18 cellular contexts compared by ENCODE assay signal in the genomic region with DNA sequence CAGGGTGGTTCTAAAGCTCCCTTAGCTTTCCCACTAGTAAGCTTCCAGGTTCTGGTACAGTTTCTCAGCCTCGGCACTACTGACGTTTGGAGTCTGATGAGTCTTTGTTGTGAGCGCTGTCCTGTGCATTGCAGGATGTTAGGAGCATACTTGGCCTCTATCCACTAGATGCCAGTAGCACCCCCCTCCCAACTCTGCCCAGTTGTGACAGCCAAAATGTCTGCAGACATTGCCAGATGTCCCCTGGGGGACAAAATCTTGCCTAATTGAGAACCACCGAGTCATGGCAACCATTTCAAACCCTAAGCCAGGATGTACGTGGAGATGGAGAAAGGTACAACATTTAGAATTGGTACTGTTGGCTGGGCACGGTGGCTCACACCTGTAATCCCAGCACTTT.
A peak's percentile ranks its signal among the peaks of the same experiment; 100 is the strongest.
DNase-seq lines count a peak whose midpoint lies in the region; ATAC-seq lines count a peak whose summit lies in the region.
"Had no signal": no experiment of that assay in that cellular context is flagged by ENCODE, and none has a peak within 500 bp of the region (broad histone marks: within the 10 kb centered on the region; RNA-seq: fewer than 3 reads in every experiment).

No MANE protein-coding gene starts in this region.

- peak overlapping the region; percentile 54 for H3K27ac Mint-ChIP-seq in activated CD8-positive, alpha-beta memory T cell treated with anti-CD3 and anti-CD28 coated beads, Interleukin-2, amount 10 ng/mL, durations not matched to agents 7 days and 5 days
- H3K27ac Mint-ChIP-seq: activated naive CD8-positive, alpha-beta T cell treated with anti-CD3 and anti-CD28 coated beads, Interleukin-2, amount 10 ng/mL, durations not matched to agents 7 days and 5 days had no signal

- H3K36me3 Mint-ChIP-seq in activated CD8-positive, alpha-beta memory T cell treated with anti-CD3 and anti-CD28 coated beads, Interleukin-2, amount 10 ng/mL, durations not matched to agents 7 days and 5 days, result peaks cover 36% of the 10 kb centered on the region

- no peaks in the 10 kb centered on the region for H3K9me3 Mint-ChIP-seq in activated CD8-positive, alpha-beta memory T cell treated with anti-CD3 and anti-CD28 coated beads, Interleukin-2, amount 10 ng/mL, durations not matched to agents 7 days and 5 days (ENCODE audit: low read depth)
- H3K9me3 Mint-ChIP-seq: activated naive CD8-positive, alpha-beta T cell treated with anti-CD3 and anti-CD28 coated beads, Interleukin-2, amount 10 ng/mL, durations not matched to agents 7 days and 5 days; H9 had no signal

- no peak for ATAC-seq in activated CD8-positive, alpha-beta memory T cell treated with anti-CD3 and anti-CD28 coated beads, Interleukin-2, amount 10 ng/mL, durations not matched to agents 7 days and 5 days
- no peak for ATAC-seq in GM19351 (IDR thresholded peaks at IDR 0.05; ENCODE audit: unreplicated experiment)

- in situ Hi-C loops in SK-MEL-5 (cut with HindIII; ENCODE audit: low pct_unique_long_range_greater_than_20kb, low sequenced_read_pairs), result no loop called here

- no peaks in the 10 kb centered on the region for H3K27me3 Mint-ChIP-seq in activated CD8-positive, alpha-beta memory T cell treated with anti-CD3 and anti-CD28 coated beads, Interleukin-2, amount 10 ng/mL, durations not matched to agents 7 days and 5 days
- H3K27me3 Mint-ChIP-seq: activated naive CD8-positive, alpha-beta T cell treated with anti-CD3 and anti-CD28 coated beads, Interleukin-2, amount 10 ng/mL, durations not matched to agents 7 days and 5 days had no signal

- no peak for DNase-seq in activated CD8-positive, alpha-beta memory T cell treated with anti-CD3 and anti-CD28 coated beads, Interleukin-2, amount 10 ng/mL, durations not matched to agents 7 days and 5 days
- DNase-seq in activated CD8-positive, alpha-beta memory T cell treated with anti-CD3 and anti-CD28 coated beads for 24 hours, result no peak
- DNase-seq in SK-MEL-5 (ENCODE audit: low read depth, low spot score) (peak; percentile 33), kidney tubule cell (ENCODE audit: low spot score) (peak; percentile 36), substantia nigra (lab: John Stamatoyannopoulos, UW) (peak in 1 of 49 donors; percentile 20), AML-193 (lab: John Stamatoyannopoulos, UW) (no peak)
- DNase-seq in central memory CD4-positive, alpha-beta T cell, result no peak
- DNase-seq: activated CD4-positive, CD25-positive, alpha-beta regulatory T cell; activated naive CD8-positive, alpha-beta T cell treated with anti-CD3 and anti-CD28 coated beads, Interleukin-2, amount 10 ng/mL, durations not matched to agents 7 days and 5 days; activated T-cell treated with anti-CD3 and anti-CD28 coated beads for 4 hours; COR-L47; H9; mammary epithelial cell; NCI-H2081 treated with DMSO at 0.1 percent for 48 hours; NCI-H526 treated with DMSO at 0.1 percent for 48 hours; SW 1271 had no signal

- H3K4me3 Mint-ChIP-seq in activated CD8-positive, alpha-beta memory T cell treated with anti-CD3 and anti-CD28 coated beads, Interleukin-2, amount 10 ng/mL, durations not matched to agents 7 days and 5 days, result no peak overlapping the region
- H3K4me3 Mint-ChIP-seq: activated naive CD8-positive, alpha-beta T cell treated with anti-CD3 and anti-CD28 coated beads, Interleukin-2, amount 10 ng/mL, durations not matched to agents 7 days and 5 days; H9 had no signal

- peak overlapping the region; percentile 72 for H3K27ac ChIP-seq in substantia nigra (ENCODE audit: low read depth, low read length, poor library complexity, severe bottlenecking)
- H3K27ac ChIP-seq: right atrium auricular region had no signal

- peaks cover 72% of the 10 kb centered on the region for H3K4me1 Mint-ChIP-seq in activated CD8-positive, alpha-beta memory T cell treated with anti-CD3 and anti-CD28 coated beads, Interleukin-2, amount 10 ng/mL, durations not matched to agents 7 days and 5 days

- CTCF ChIA-PET in activated CD8-positive, alpha-beta memory T cell treated with anti-CD3 and anti-CD28 coated beads, Interleukin-2, amount 10 ng/mL, durations not matched to agents 7 days and 5 days (lab: Charles Lee), result no interaction called here

Comparison
In these comparisons a context has a peak if more than half of its experiments do, and no peak if none do; other contexts are left out.
1. DNase-seq: peak in SK-MEL-5 (single experiment) and kidney tubule cell (single experiment); none in activated CD8-positive, alpha-beta memory T cell treated with anti-CD3 and anti-CD28 coated beads, Interleukin-2, amount 10 ng/mL, durations not matched to agents 7 days and 5 days (single experiment), activated CD8-positive, alpha-beta memory T cell treated with anti-CD3 and anti-CD28 coated beads for 24 hours (single experiment), central memory CD4-positive, alpha-beta T cell (single experiment) and AML-193 (0 of 2).